1 cellular context compared by ENCODE assay signal in genomic region chr1:47313915-47314664, GRCh38.
TF ChIP-seq lines count a peak whose summit lies in the region.

Gene STIL (minus strand): TSS chr1:47314147. CDS start chr1:47310319, 3,828 bp downstream.

TF ChIP-seq in HEK293, 187 proteins besides CTCF, POLR2A, EP300 and RAD21 (continued from another document and continues in another):
- TF ChIP-seq ZNF148 (tag by site-specific recombination; IDR thresholded peaks at IDR 0.05; ENCODE audit: borderline replicate concordance) (no peak), ZBTB17 (tag by site-specific recombination; IDR thresholded peaks at IDR 0.05) (peak; percentile 95), ZFHX2 (tag by site-specific recombination; conservative IDR thresholded peaks at IDR 0.05) (no peak), ZNF157 (tag by site-specific recombination; IDR thresholded peaks at IDR 0.05) (no peak), ZNF280C (tag by site-specific recombination; IDR thresholded peaks at IDR 0.05) (no peak), ZNF274 (IDR thresholded peaks at IDR 0.05; ENCODE audit: low read length) (no peak), ZNF274 (tag by site-specific recombination; IDR thresholded peaks at IDR 0.05; ENCODE audit: borderline replicate concordance) (no peak), ZBTB6 (tag by site-specific recombination; IDR thresholded peaks at IDR 0.05) (peak; percentile 95), OVOL3 (tag by site-specific recombination; IDR thresholded peaks at IDR 0.05) (no peak), KLF1 (tag by site-specific recombination; IDR thresholded peaks at IDR 0.05) (peak; percentile 28; the same call in 1 of the 2 replicates), ZNF354C (tag by site-specific recombination; IDR thresholded peaks at IDR 0.05; ENCODE audit: borderline replicate concordance, low read depth) (no peak), SP3 (tag by site-specific recombination; IDR thresholded peaks at IDR 0.05) (peak; percentile 88), ZNF621 (tag by site-specific recombination; IDR thresholded peaks at IDR 0.05) (no peak), PBX3 (CRISPR knock-in tag; IDR thresholded peaks at IDR 0.05) (peak; percentile 92; the same call in 1 of the 2 replicates), ZNF266 (tag by site-specific recombination; IDR thresholded peaks at IDR 0.05; ENCODE audit: low read depth) (no peak), ZBTB26 (tag by site-specific recombination; optimal IDR thresholded peaks at IDR 0.05) (peak; percentile 96), ZNF488 (tag by site-specific recombination; IDR thresholded peaks at IDR 0.05) (no peak), ZFP41 (tag by site-specific recombination; IDR thresholded peaks at IDR 0.05; ENCODE audit: borderline replicate concordance) (no peak), ZNF677 (tag by site-specific recombination; IDR thresholded peaks at IDR 0.05) (no peak), ZSCAN23 (tag by site-specific recombination; IDR thresholded peaks at IDR 0.05) (no peak), ZFP3 (tag by site-specific recombination; IDR thresholded peaks at IDR 0.05; ENCODE audit: low read depth) (no peak), ZNF623 (tag by site-specific recombination; IDR thresholded peaks at IDR 0.05) (0 out of 2 replicates have a peak, but pooled peaks have one; percentile 19), ZNF600 (tag by site-specific recombination; IDR thresholded peaks at IDR 0.05) (peak; percentile 27; the same call in 1 of the 2 replicates), ZNF19 (tag by site-specific recombination; IDR thresholded peaks at IDR 0.05; ENCODE audit: low read depth) (no peak), ZNF510 (tag by site-specific recombination; IDR thresholded peaks at IDR 0.05; ENCODE audit: insufficient replicate concordance) (no peak), SETDB1 (IDR thresholded peaks at IDR 0.05; ENCODE audit: insufficient read length, low read length) (peak; percentile 87), AEBP2 (tag by site-specific recombination; IDR thresholded peaks at IDR 0.05; ENCODE audit: borderline replicate concordance) (no peak), ATF2 (tag by site-specific recombination; IDR thresholded peaks at IDR 0.05; ENCODE audit: low read depth) (no peak), HIC1 (tag by site-specific recombination; IDR thresholded peaks at IDR 0.05) (no peak), ZNF23 (tag by site-specific recombination; IDR thresholded peaks at IDR 0.05; ENCODE audit: borderline replicate concordance) (no peak), ZNF549 (tag by site-specific recombination; IDR thresholded peaks at IDR 0.05) (no peak), ZNF473 (tag by site-specific recombination; IDR thresholded peaks at IDR 0.05) (no peak), ZNF174 (tag by site-specific recombination; IDR thresholded peaks at IDR 0.05) (no peak), ZBTB11 (tag by site-specific recombination; conservative IDR thresholded peaks at IDR 0.05; ENCODE audit: low read depth) (peak; percentile 82), ZNF561 (tag by site-specific recombination; IDR thresholded peaks at IDR 0.05; ENCODE audit: borderline replicate concordance) (no peak), TRIM28 (IDR thresholded peaks at IDR 0.05; ENCODE audit: borderline replicate concordance, low read length) (no peak; the same call in 1 of the 2 replicates), ZIC2 (tag by site-specific recombination; IDR thresholded peaks at IDR 0.05) (0 out of 2 replicates have a peak, but pooled peaks have one; percentile 4), ZBTB10 (tag by site-specific recombination; IDR thresholded peaks at IDR 0.05) (no peak)
